Comparison of ENCODE assay signal across 27 cellular contexts in genomic region chr3:41833628-41834027, GRCh38.
"Had no signal": no experiment of that assay in that cellular context is flagged by ENCODE, and none has a peak within 500 bp of the region (broad histone marks: within the 10 kb centered on the region; RNA-seq: fewer than 3 reads in every experiment).

No MANE protein-coding gene starts in this region.

- H3K36me3 ChIP-seq: stomach, suprapubic skin, thoracic aorta, thyroid gland, tibial artery, transverse colon, upper lobe of left lung, upper lobe of right lung, uterus, vagina had no signal

- H3K9me3 ChIP-seq: testis, thoracic aorta, thyroid gland, transverse colon, upper lobe of left lung, upper lobe of right lung, uterus, vagina had no signal

- H3K4me3 ChIP-seq: stomach, suprapubic skin, testis, thoracic aorta, thyroid gland, tibial artery, tibial nerve, transverse colon, upper lobe of left lung, upper lobe of right lung, uterus, vagina had no signal

- H3K4me1 ChIP-seq: suprapubic skin, testis, thyroid gland, tibial artery, tibial nerve, transverse colon, upper lobe of left lung, upper lobe of right lung, uterus had no signal

- H3K27ac ChIP-seq: stomach, suprapubic skin, testis, thoracic aorta, thyroid gland, tibial artery, tibial nerve, transverse colon, upper lobe of left lung, upper lobe of right lung, uterus, vagina had no signal

- DNase-seq: stimulated activated CD4-positive, alpha-beta T cell treated with anti-CD3 and anti-CD28 coated beads, Interleukin-2, amount 100 ng/mL, for 48 hours; stimulated activated CD4-positive, alpha-beta T cell treated with anti-CD3 and anti-CD28 coated beads, Interleukin-4, amount 100 ng/mL, for 1 hour; stimulated activated CD4-positive, alpha-beta T cell treated with anti-CD3 and anti-CD28 coated beads, Interleukin-4, amount 100 ng/mL, for 24 hours; stimulated activated CD4-positive, alpha-beta T cell treated with anti-CD3 and anti-CD28 coated beads, Interleukin-4, amount 100 ng/mL, for 4 hours; stimulated activated CD8-positive, alpha-beta memory T cell treated with anti-CD3 and anti-CD28 coated beads, Interleukin-4, amount 100 ng/mL, for 48 hours; stimulated activated naive B cell treated with anti-CD40 and anti-IgM and Interleukin-4, amounts not matched to agents 10 μg/mL and 1 μg/mL and 100 μg/mL, for 72 hours; stimulated activated naive CD4-positive, alpha-beta T cell; stimulated activated naive CD4-positive, alpha-beta T cell treated with Interleukin-2 at 50 U/mL for 16 hours; stimulated activated naive CD8-positive, alpha-beta T cell treated with anti-CD3 and anti-CD28 coated beads, Interleukin-15, amount 100 ng/mL, for 72 hours; stimulated activated naive CD8-positive, alpha-beta T cell treated with anti-CD3 and anti-CD28 coated beads, Interleukin-15, Interleukin-2, amounts not matched to agents 100 U/mL and 50 U/mL, for 24 hours; stomach; substantia nigra; testis; thyroid gland; tibial artery; transverse colon; trophoblast cell; upper lobe of right lung; uterus had no signal

- FAIRE-seq: urothelium cell line had no signal

- H3K27me3 ChIP-seq: stomach, suprapubic skin, testis, thyroid gland, tibial artery, tibial nerve, transverse colon, upper lobe of left lung, upper lobe of right lung, uterus, vagina had no signal

- ATAC-seq: stimulated activated effector memory CD8-positive, alpha-beta T cell treated with anti-CD3 and anti-CD28 coated beads, Interleukin-12 subunit alpha, Interleukin-12 subunit beta, amount 100 ng/mL, for 72 hours; stimulated activated memory B cell treated with anti-CD40 and anti-IgM and Interleukin-4, amounts not matched to agents 10 μg/mL and 1 μg/mL and 100 μg/mL, for 72 hours; stimulated activated naive B cell treated with anti-CD40 and anti-IgM and Interleukin-4, amounts not matched to agents 10 μg/mL and 1 μg/mL and 100 μg/mL, for 72 hours; stimulated activated naive CD8-positive, alpha-beta T cell treated with anti-CD3 and anti-CD28 coated beads, Interleukin-15, amount 100 ng/mL, for 72 hours; stimulated activated naive CD8-positive, alpha-beta T cell treated with anti-CD3 and anti-CD28 coated beads, Interleukin-15, Interleukin-2, amounts not matched to agents 100 U/mL and 50 U/mL, for 24 hours; upper lobe of right lung had no signal
